ENCODE assay signal across 8 cellular contexts in genomic region chr4:151012836-151013235, GRCh38. TPM values are rescaled to one million over a fixed set of nuclear protein-coding genes. Genes with fewer than 3 reads are reported as not detected.
DNase-seq lines count a peak whose midpoint lies in the region; ATAC-seq and TF ChIP-seq lines count a peak whose summit lies in the region.

No MANE protein-coding gene starts in this region.

- peaks cover 27% of the 10 kb centered on the region for H3K4me1 Mint-ChIP-seq in activated CD4-positive, alpha-beta T cell treated with anti-CD3 and anti-CD28 coated beads, Interleukin-2, amount 10 ng/mL, durations not matched to agents 24 days and 14 days
- peaks cover 22% of the 10 kb centered on the region for H3K4me1 Mint-ChIP-seq in type B pancreatic cell (ENCODE audit: unreplicated experiment)

- peaks cover 15% of the 10 kb centered on the region for H3K36me3 Mint-ChIP-seq in activated CD4-positive, alpha-beta T cell treated with anti-CD3 and anti-CD28 coated beads, Interleukin-2, amount 10 ng/mL, durations not matched to agents 24 days and 14 days (ENCODE audit: low read depth)
- H3K36me3 Mint-ChIP-seq in type B pancreatic cell = no peaks in the 10 kb centered on the region

- 74% methylated on average over 8 of the region's 8 CpGs for WGBS in right cardiac atrium

- DNase-seq in right cardiac atrium (no peak), left ventricle myocardium superior (no peak), iris pigment epithelial cell (ENCODE audit: low read depth) (peak; percentile 39), type B pancreatic cell (ENCODE audit: extremely low spot score, unreplicated experiment) (no peak), HPDE6-E6E7 (ENCODE audit: extremely low spot score) (no peak), COR-L47 (lab: John Stamatoyannopoulos, UW) (no peak)
- peak; percentile 67 for DNase-seq in activated CD4-positive, alpha-beta T cell treated with anti-CD3 and anti-CD28 coated beads, Interleukin-2, amount 10 ng/mL, durations not matched to agents 24 days and 14 days

- H3K9me3 Mint-ChIP-seq in activated CD4-positive, alpha-beta T cell treated with anti-CD3 and anti-CD28 coated beads, Interleukin-2, amount 10 ng/mL, durations not matched to agents 24 days and 14 days = no peaks in the 10 kb centered on the region
- no peaks in the 10 kb centered on the region for H3K9me3 Mint-ChIP-seq in type B pancreatic cell

- H3K4me3 ChIP-seq in right cardiac atrium (ENCODE audit: low read length) = peak overlapping the region; percentile 48

- H3K27me3 ChIP-seq in right cardiac atrium (ENCODE audit: control insufficient read depth, insufficient read depth) = no peaks in the 10 kb centered on the region

- intact Hi-C loops in right cardiac atrium (cut with DNase I) (no loop called here), left ventricle myocardium superior (cut with micrococcal nuclease) (no loop called here)
- intact Hi-C loops in activated CD4-positive, alpha-beta T cell treated with anti-CD3 and anti-CD28 coated beads, Interleukin-2, amount 10 ng/mL, durations not matched to agents 24 days and 14 days (cut with micrococcal nuclease) = loop anchor here (1.0 to 10.0 kb wide), 2 partner anchors 27 to 578 kb away; no protein-coding TSS in a partner anchor

- no peaks in the 10 kb centered on the region for H3K27me3 Mint-ChIP-seq in activated CD4-positive, alpha-beta T cell treated with anti-CD3 and anti-CD28 coated beads, Interleukin-2, amount 10 ng/mL, durations not matched to agents 24 days and 14 days
- no peaks in the 10 kb centered on the region for H3K27me3 Mint-ChIP-seq in type B pancreatic cell

- H3K27ac Mint-ChIP-seq in activated CD4-positive, alpha-beta T cell treated with anti-CD3 and anti-CD28 coated beads, Interleukin-2, amount 10 ng/mL, durations not matched to agents 24 days and 14 days = peak overlapping the region; percentile 68
- peak overlapping the region; percentile 7 for H3K27ac Mint-ChIP-seq in type B pancreatic cell

- H3K4me3 Mint-ChIP-seq in activated CD4-positive, alpha-beta T cell treated with anti-CD3 and anti-CD28 coated beads, Interleukin-2, amount 10 ng/mL, durations not matched to agents 24 days and 14 days = peak overlapping the region; percentile 97
- H3K4me3 Mint-ChIP-seq in type B pancreatic cell = peak overlapping the region; percentile 100

- no peaks in the 10 kb centered on the region for H3K9me3 ChIP-seq in right cardiac atrium (ENCODE audit: control insufficient read depth, low read length)

- peaks cover 2% of the 10 kb centered on the region for H3K4me1 ChIP-seq in right cardiac atrium (ENCODE audit: control insufficient read depth, insufficient read depth, low read length)

- no peak overlapping the region for H3K27ac ChIP-seq in right cardiac atrium (ENCODE audit: low read length)

- no peak for TF ChIP-seq CTCF in type B pancreatic cell (conservative IDR thresholded peaks at IDR 0.05)

- no peak for ATAC-seq in right cardiac atrium
- ATAC-seq in left ventricle myocardium superior = no peak
- ATAC-seq in GM19351 (IDR thresholded peaks at IDR 0.05; ENCODE audit: unreplicated experiment) = no peak

RNA-seq across cellular contexts. Expression of gene LRBA, which starts 2.2 kb away (rescaled TPM):
- 10 to 100 TPM; 22.1 to 29.9 (median 23.8) TPM for total RNA-seq in right cardiac atrium
- 14.4 TPM for polyA plus RNA-seq in right cardiac atrium
- 21.4 TPM for total RNA-seq in left ventricle myocardium superior
- total RNA-seq in activated CD4-positive, alpha-beta T cell treated with anti-CD3 and anti-CD28 coated beads, Interleukin-2, amount 10 ng/mL, durations not matched to agents 24 days and 14 days = 52.6 and 54.0 TPM in 2 replicates
- 59.8 and 64.5 TPM in 2 replicates for total RNA-seq in type B pancreatic cell (ENCODE audit: low replicate concordance)

Comparison
In these comparisons a context has a peak if more than half of its experiments do, and no peak if none do; other contexts are left out.
1. DNase-seq: peak in activated CD4-positive, alpha-beta T cell treated with anti-CD3 and anti-CD28 coated beads, Interleukin-2, amount 10 ng/mL, durations not matched to agents 24 days and 14 days (single experiment) and iris pigment epithelial cell (single experiment); none in right cardiac atrium (0 of 3), left ventricle myocardium superior (single experiment), type B pancreatic cell (single experiment), HPDE6-E6E7 (single experiment) and COR-L47 (single experiment).